In the genomic region with DNA sequence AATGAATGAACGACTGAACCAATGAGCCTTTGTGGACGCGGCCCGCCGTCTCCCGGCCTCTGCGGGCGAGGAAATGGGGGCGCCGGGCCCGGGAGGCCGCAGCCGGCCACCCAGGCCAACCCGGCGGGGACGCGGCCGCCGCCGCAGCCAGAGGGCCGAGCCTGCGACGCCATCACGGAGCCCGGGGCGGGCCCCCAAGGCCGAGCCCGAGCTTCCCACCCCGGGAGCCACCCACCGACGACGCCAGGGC, we compare ENCODE assay signal across 8 cellular contexts. TPM values are rescaled to one million over a fixed set of nuclear protein-coding genes. Genes with fewer than 3 reads are reported as not detected.
DNase-seq lines count a peak whose midpoint lies in the region; ATAC-seq and TF ChIP-seq lines count a peak whose summit lies in the region.

No MANE protein-coding gene starts in this region.

- peaks cover 70% of the 10 kb centered on the region for H3K36me3 ChIP-seq in BLaER1
- H3K36me3 ChIP-seq in mammary epithelial cell (ENCODE audit: insufficient read depth, low read length), result peaks cover 15% of the 10 kb centered on the region
- H3K36me3 ChIP-seq in naive thymus-derived CD4-positive, alpha-beta T cell (ENCODE audit: control insufficient read depth in 2 of 3, insufficient read depth in 3 of 3, low read length in 3 of 3), result peaks cover 0 to 30% (median 5%) of the 10 kb centered on the region in 3 experiments

- no peaks in the 10 kb centered on the region for H3K27me3 ChIP-seq in BLaER1
- H3K27me3 ChIP-seq in mammary epithelial cell (ENCODE audit: insufficient read depth, low read length), result no peaks in the 10 kb centered on the region
- H3K27me3 ChIP-seq in naive thymus-derived CD4-positive, alpha-beta T cell (ENCODE audit: control insufficient read depth in 2 of 2, insufficient read depth in 2 of 2, low read length in 2 of 2), result no peaks in the 10 kb centered on the region

- H3K9ac ChIP-seq in BLaER1, result peak overlapping the region; percentile 94
- peak overlapping the region; percentile 78 for H3K9ac ChIP-seq in mammary epithelial cell (ENCODE audit: insufficient read depth, low read length)

- H3K4me1 ChIP-seq in BLaER1, result peaks cover 34% of the 10 kb centered on the region
- no peaks in the 10 kb centered on the region for H3K4me1 ChIP-seq in mammary epithelial cell (ENCODE audit: insufficient read depth, low read length)
- peaks cover 14 to 19% of the 10 kb centered on the region in 2 donors for H3K4me1 ChIP-seq in naive thymus-derived CD4-positive, alpha-beta T cell (ENCODE audit: control insufficient read depth in 2 of 2, insufficient read depth in 2 of 2, low read length in 2 of 2)

- peaks cover 16 to 44% (median 39%) of the 10 kb centered on the region in 7 donors for H3K4me1 Mint-ChIP-seq in naive thymus-derived CD4-positive, alpha-beta T cell

- H3K4me2 ChIP-seq in BLaER1 (peak overlapping the region; percentile 84), mammary epithelial cell (ENCODE audit: insufficient read depth, low read depth, low read length) (peak overlapping the region; percentile 89)

- peak overlapping the region; percentile 88 to 100 (median 96) for H3K4me3 Mint-ChIP-seq in naive thymus-derived CD4-positive, alpha-beta T cell

- H3K27ac ChIP-seq in BLaER1 (peak overlapping the region; percentile 97), mammary epithelial cell (ENCODE audit: insufficient read depth, low read depth, low read length) (peak overlapping the region; percentile 62)
- H3K27ac ChIP-seq in naive thymus-derived CD4-positive, alpha-beta T cell (ENCODE audit: low read depth, low read length), result peak overlapping the region; percentile 86

- TF ChIP-seq CTCF in mammary epithelial cell (conservative IDR thresholded peaks at IDR 0.05 in 1 of 2, IDR thresholded peaks at IDR 0.05 in 1 of 2; ENCODE audit: extremely low read depth in 1 of 2, insufficient read depth in 1 of 2, low read depth in 1 of 2, low read length in 2 of 2), result no peak

- intact Hi-C loops in mammary epithelial cell (cut with micrococcal nuclease), result no loop called here
- intact Hi-C loops in naive thymus-derived CD4-positive, alpha-beta T cell (cut with micrococcal nuclease), result loop anchor here (1.0 to 2.0 kb wide), 6 partner anchors 30 to 510 kb away; a partner anchor contains a TSS

- peaks cover 15% of the 10 kb centered on the region for H3K9me3 ChIP-seq in BLaER1
- peaks cover 3% of the 10 kb centered on the region for H3K9me3 ChIP-seq in mammary epithelial cell (replicated peaks; ENCODE audit: insufficient read depth, low read length)
- H3K9me3 ChIP-seq in naive thymus-derived CD4-positive, alpha-beta T cell (ENCODE audit: control insufficient read depth in 2 of 3, low read length in 3 of 3), result no peaks in the 10 kb centered on the region

- CTCF ChIA-PET in mammary epithelial cell (lab: Charles Lee; ENCODE audit: low non-redundant PET), result no interaction called here
- CTCF ChIA-PET in naive thymus-derived CD4-positive, alpha-beta T cell (lab: Charles Lee), result no interaction called here

- H3K4me3 ChIP-seq in BLaER1 (peak overlapping the region; percentile 88), mammary epithelial cell (replicated peaks in 1 of 3; ENCODE audit: insufficient read depth in 1 of 3, low read depth in 2 of 3, low read length in 3 of 3) (peak overlapping the region; percentile 78 to 93 (median 83))
- peak overlapping the region; percentile 84 for H3K4me3 ChIP-seq in naive thymus-derived CD4-positive, alpha-beta T cell (ENCODE audit: low read length)

- in situ Hi-C loops in mammary epithelial cell (cut with MboI; ENCODE audit: low sequenced_read_pairs in 2 of 2), result no loop called here

- peaks cover 3 to 24% (median 5%) of the 10 kb centered on the region in 5 donors for H3K36me3 Mint-ChIP-seq in naive thymus-derived CD4-positive, alpha-beta T cell

- DNase-seq in mammary epithelial cell (no peak), dedifferentiated amniotic fluid mesenchymal stem cell (ENCODE audit: extremely low spot score) (no peak), germinal center (ENCODE audit: low spot score) (no peak)
- DNase-seq in naive thymus-derived CD4-positive, alpha-beta T cell, result no peak
- no peak for DNase-seq in activated CD4-positive, alpha-beta T cell treated with anti-CD3 and anti-CD28 coated beads for 1 hour

- H3K79me2 ChIP-seq in mammary epithelial cell (ENCODE audit: insufficient read depth, low read length), result peaks cover 84% of the 10 kb centered on the region

- no peaks in the 10 kb centered on the region for H3K9me3 Mint-ChIP-seq in naive thymus-derived CD4-positive, alpha-beta T cell

- no TSS peak for BruUV-seq in mammary epithelial cell (replicated peaks; lab: Mats Ljungman, UMichigan)

- H4K20me1 ChIP-seq in BLaER1, result peaks cover 80% of the 10 kb centered on the region
- no peaks in the 10 kb centered on the region for H4K20me1 ChIP-seq in mammary epithelial cell (ENCODE audit: insufficient read depth, low read length)

- ATAC-seq in HG02943 (IDR thresholded peaks at IDR 0.05; ENCODE audit: low read depth, unreplicated experiment) (peak; percentile 6), GM21737 (IDR thresholded peaks at IDR 0.05; ENCODE audit: unreplicated experiment) (no peak)
- no peak for ATAC-seq in naive thymus-derived CD4-positive, alpha-beta T cell

- H3K27ac Mint-ChIP-seq in naive thymus-derived CD4-positive, alpha-beta T cell, result peak overlapping the region; percentile 48 to 100 (median 88)

- WGBS in mammary epithelial cell (ENCODE audit: low coverage, missing lambda C conversion rate), result no CpG with 5 or more reads among the region's 32 CpGs

- H3K27me3 Mint-ChIP-seq in naive thymus-derived CD4-positive, alpha-beta T cell, result no peaks in the 10 kb centered on the region

- POLR2A ChIA-PET in naive thymus-derived CD4-positive, alpha-beta T cell (lab: Charles Lee), result no interaction called here

- dilution Hi-C loops in mammary epithelial cell (cut with HindIII; ENCODE audit: low sequenced_read_pairs), result loop anchor here (10.0 kb wide), 1 partner anchor 422 kb away; no protein-coding TSS in a partner anchor

- peak overlapping the region; percentile 96 for H2AFZ ChIP-seq in mammary epithelial cell (ENCODE audit: low read depth, low read length)

RNA-seq across cellular contexts. Expression of a gene that starts 0.2 kb away (rescaled TPM):
- total RNA-seq in mammary epithelial cell, result 10 to 100 TPM; 34.0 to 59.5 TPM
- polyA plus RNA-seq in mammary epithelial cell, result 28.1 TPM
- 38.5 TPM for polyA minus RNA-seq in mammary epithelial cell
- 100 to 1,000 TPM; 116 to 145 (median 129) TPM for total RNA-seq in naive thymus-derived CD4-positive, alpha-beta T cell
- polyA plus RNA-seq in naive thymus-derived CD4-positive, alpha-beta T cell, result 10 to 100 TPM in 1 of 2 donors, 1 to 10 TPM in 1; 9.3 to 15.0 TPM

RNA-seq across cellular contexts. Expression of a gene that starts 0.3 kb away (rescaled TPM):
- 10 to 100 TPM; 35.1 to 37.7 TPM for total RNA-seq in mammary epithelial cell
- polyA plus RNA-seq in mammary epithelial cell, result 42.6 TPM
- polyA minus RNA-seq in mammary epithelial cell, result 62.6 TPM
- total RNA-seq in naive thymus-derived CD4-positive, alpha-beta T cell, result 10 to 100 TPM; 14.0 to 32.6 (median 15.0) TPM
- polyA plus RNA-seq in naive thymus-derived CD4-positive, alpha-beta T cell, result 10 to 100 TPM; 33.1 to 41.9 TPM

RNA-seq across cellular contexts. Expression of a gene that starts 30.7 kb away (rescaled TPM):
- 1 to 10 TPM; 3.0 to 5.1 TPM for total RNA-seq in mammary epithelial cell
- 3.0 TPM for polyA plus RNA-seq in mammary epithelial cell
- polyA minus RNA-seq in mammary epithelial cell, result 0.26 TPM
- total RNA-seq in naive thymus-derived CD4-positive, alpha-beta T cell, result 10 to 100 TPM; 19.0 to 36.1 (median 21.6) TPM
- 10 to 100 TPM in 1 of 2 donors, 1 to 10 TPM in 1; 8.2 to 19.6 TPM for polyA plus RNA-seq in naive thymus-derived CD4-positive, alpha-beta T cell
